Comparison of ENCODE assay signal across 14 cellular contexts in genomic region chr22:38292694-38293093, GRCh38. TPM values are rescaled to one million over a fixed set of nuclear protein-coding genes. Genes with fewer than 3 reads are reported as not detected.
DNase-seq lines count a peak whose midpoint lies in the region; ATAC-seq and TF ChIP-seq lines count a peak whose summit lies in the region.
"Had no signal": no experiment of that assay in that cellular context is flagged by ENCODE, and none has a peak within 500 bp of the region (broad histone marks: within the 10 kb centered on the region; RNA-seq: fewer than 3 reads in every experiment).

No MANE protein-coding gene starts in this region.

- no peak overlapping the region for H3K9ac ChIP-seq in SK-N-MC (ENCODE audit: insufficient read length)

- TF ChIP-seq CTCF in nephron (IDR thresholded peaks at IDR 0.05; ENCODE audit: unreplicated experiment in 3 of 3): no peak
- no peak for TF ChIP-seq CTCF in thyroid gland (IDR thresholded peaks at IDR 0.05)
- TF ChIP-seq CTCF in GM13977 (IDR thresholded peaks at IDR 0.05; ENCODE audit: extremely low read depth, insufficient read depth, missing control alignments): no peak

- DNase-seq in SK-N-MC (ENCODE audit: low read depth, low spot score) (no peak), thyroid gland (no peak), GM13977 (ENCODE audit: low spot score) (no peak)
- no peak for DNase-seq in effector memory CD8-positive, alpha-beta T cell
- no peak for DNase-seq in stimulated activated naive CD4-positive, alpha-beta T cell treated with Interleukin-2 at 50 U/mL for 16 hours (lab: John Stamatoyannopoulos, UW)
- DNase-seq: activated CD4-positive, alpha-beta memory T cell treated with anti-CD3 and anti-CD28 coated beads, Interleukin-2, amount 10 ng/mL, durations not matched to agents 7 days and 5 days; central memory CD4-positive, alpha-beta T cell; EL; NCI-H510A treated with DMSO at 0.1 percent for 48 hours; RPMI8226; T1000 had no signal

- H3K36me3 ChIP-seq in SK-N-MC (ENCODE audit: insufficient read depth, low read length): peaks cover 68% of the 10 kb centered on the region; the same call in 1 of the 2 replicates
- H3K36me3 ChIP-seq in thyroid gland: peaks cover 39 to 48% of the 10 kb centered on the region in 2 donors

- peak overlapping the region; percentile 49 to 86 for H3K27ac Mint-ChIP-seq in effector memory CD8-positive, alpha-beta T cell
- peak overlapping the region in 2 of 3 experiments; percentile 39 to 65 for H3K27ac Mint-ChIP-seq in nephron
- H3K27ac Mint-ChIP-seq: activated CD4-positive, alpha-beta memory T cell treated with anti-CD3 and anti-CD28 coated beads, Interleukin-2, amount 10 ng/mL, durations not matched to agents 7 days and 5 days had no signal

- H3K36me3 Mint-ChIP-seq in effector memory CD8-positive, alpha-beta T cell (ENCODE audit: insufficient read depth): peaks cover 70% of the 10 kb centered on the region
- H3K36me3 Mint-ChIP-seq in nephron (ENCODE audit: low read depth): peaks cover 43% of the 10 kb centered on the region

- no peaks in the 10 kb centered on the region for H3K9me3 Mint-ChIP-seq in effector memory CD8-positive, alpha-beta T cell
- H3K9me3 Mint-ChIP-seq in nephron: no peaks in the 10 kb centered on the region
- H3K9me3 Mint-ChIP-seq: activated CD4-positive, alpha-beta memory T cell treated with anti-CD3 and anti-CD28 coated beads, Interleukin-2, amount 10 ng/mL, durations not matched to agents 7 days and 5 days had no signal

- H3K9me3 ChIP-seq in SK-N-MC (ENCODE audit: low read depth, low read length) (no peaks in the 10 kb centered on the region), thyroid gland (no peaks in the 10 kb centered on the region)

- H3K4me1 Mint-ChIP-seq in effector memory CD8-positive, alpha-beta T cell (ENCODE audit: low read depth in 2 of 2): no peaks in the 10 kb centered on the region
- H3K4me1 Mint-ChIP-seq in nephron: no peaks in the 10 kb centered on the region
- H3K4me1 Mint-ChIP-seq: activated CD4-positive, alpha-beta memory T cell treated with anti-CD3 and anti-CD28 coated beads, Interleukin-2, amount 10 ng/mL, durations not matched to agents 7 days and 5 days had no signal

- WGBS in thyroid gland, 2 donors: 75 to 90% methylated on average over 9 of the region's 9 CpGs

- H3K4me3 Mint-ChIP-seq in effector memory CD8-positive, alpha-beta T cell: no peak overlapping the region
- no peak overlapping the region for H3K4me3 Mint-ChIP-seq in nephron
- H3K4me3 Mint-ChIP-seq: activated CD4-positive, alpha-beta memory T cell treated with anti-CD3 and anti-CD28 coated beads, Interleukin-2, amount 10 ng/mL, durations not matched to agents 7 days and 5 days had no signal

- H3K27me3 ChIP-seq in thyroid gland: no peaks in the 10 kb centered on the region

- H3K4me1 ChIP-seq in thyroid gland: no peaks in the 10 kb centered on the region

- ATAC-seq in effector memory CD8-positive, alpha-beta T cell (replicated peaks): no peak
- ATAC-seq in GM21381 (IDR thresholded peaks at IDR 0.05; ENCODE audit: unreplicated experiment): no peak

- intact Hi-C loops in thyroid gland (cut with DNase I): no loop called here

- H3K27me3 Mint-ChIP-seq in effector memory CD8-positive, alpha-beta T cell: no peaks in the 10 kb centered on the region
- H3K27me3 Mint-ChIP-seq in nephron (ENCODE audit: low read depth): no peaks in the 10 kb centered on the region
- H3K27me3 Mint-ChIP-seq: activated CD4-positive, alpha-beta memory T cell treated with anti-CD3 and anti-CD28 coated beads, Interleukin-2, amount 10 ng/mL, durations not matched to agents 7 days and 5 days had no signal

- H3K4me3 ChIP-seq in SK-N-MC (no peak overlapping the region), thyroid gland (replicated peaks in 1 of 3) (no peak overlapping the region)

- in situ Hi-C loops in GM13977 (cut with MboI; ENCODE audit: low pct_unique_long_range_greater_than_20kb, low sequenced_read_pairs, unreplicated experiment): no loop called here

- TF ChIP-seq POLR2A in thyroid gland (IDR thresholded peaks at IDR 0.05): no peak

- 0 out of 2 replicates have a peak overlapping the region, but pooled peaks have one; percentile 42 for H3K27ac ChIP-seq in SK-N-MC
- peak overlapping the region in 2 of 3 donors; percentile 14 to 21 for H3K27ac ChIP-seq in thyroid gland
- H3K27ac ChIP-seq: C4-2B had no signal

RNA-seq across cellular contexts. Expression of gene TMEM184B, which starts 19.9 kb away (rescaled TPM):
- 10 to 100 TPM; 42.9 to 92.2 (median 74.5) TPM for total RNA-seq in thyroid gland

RNA-seq across cellular contexts. Expression of gene CSNK1E, which starts 24.5 kb away (rescaled TPM):
- 10 to 100 TPM; 53.2 to 98.4 (median 69.5) TPM for total RNA-seq in thyroid gland
